Comparison of ENCODE assay signal across 11 cellular contexts in the genomic region with DNA sequence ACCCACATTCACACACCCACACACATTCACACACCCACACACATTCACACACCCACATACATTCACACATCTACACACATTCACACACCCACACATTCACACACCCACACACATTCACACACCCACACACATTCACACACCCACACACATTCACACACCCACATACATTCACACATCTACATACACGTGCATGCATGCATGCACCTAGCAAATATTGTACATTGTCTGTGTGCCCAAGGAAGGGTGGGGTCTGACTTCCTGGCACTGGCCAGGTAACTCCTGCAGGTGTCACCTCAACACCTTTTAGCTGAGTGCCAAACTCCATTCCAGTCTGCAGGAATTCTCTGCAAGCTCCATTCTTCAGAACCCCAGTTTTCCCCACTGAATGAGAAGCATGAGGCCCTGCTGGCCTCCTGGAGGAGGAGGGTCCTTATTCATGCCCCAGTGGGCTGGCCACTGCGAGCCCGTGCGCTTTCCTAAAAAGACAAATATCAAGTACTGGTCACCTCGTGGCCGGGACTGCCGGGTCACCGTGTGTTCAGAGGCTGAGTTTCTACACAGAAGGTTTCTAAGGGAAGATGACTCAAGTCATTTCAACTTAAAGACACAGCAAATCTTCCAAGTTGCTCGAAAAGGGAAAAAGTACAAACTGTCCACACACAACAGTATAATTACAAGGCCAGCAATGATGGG.
A peak's percentile ranks its signal among the peaks of the same experiment; 100 is the strongest.
DNase-seq lines count a peak whose midpoint lies in the region; ATAC-seq, FAIRE-seq and TF ChIP-seq lines count a peak whose summit lies in the region.
"Had no signal": no experiment of that assay in that cellular context is flagged by ENCODE, and none has a peak within 500 bp of the region (broad histone marks: within the 10 kb centered on the region; RNA-seq: fewer than 3 reads in every experiment).

No MANE protein-coding gene starts in this region.

- TF ChIP-seq CTCF in bronchial epithelial cell (IDR thresholded peaks at IDR 0.05; ENCODE audit: insufficient read depth, low read length, severe bottlenecking): peak; percentile 34
- no peak for TF ChIP-seq CTCF in OCI-LY7 (conservative IDR thresholded peaks at IDR 0.05; ENCODE audit: low read length)
- TF ChIP-seq CTCF in GM13976 (IDR thresholded peaks at IDR 0.05; ENCODE audit: borderline replicate concordance, control extremely low read depth, extremely low read depth, insufficient read depth, missing control alignments): no peak

- H3K27ac ChIP-seq in KOPT-K1 (ENCODE audit: low read depth, low read length, poor library complexity, severe bottlenecking) (peak overlapping the region; percentile 74), OCI-LY7 (ENCODE audit: low read depth, low read length, poor library complexity, severe bottlenecking) (no peak overlapping the region)

- in situ Hi-C loops in GM13976 (cut with MboI; ENCODE audit: low sequenced_read_pairs, unreplicated experiment): no loop called here

- H4K20me1 ChIP-seq in OCI-LY7 (ENCODE audit: insufficient read depth, low read length): peaks cover 25% of the 10 kb centered on the region

- no peak overlapping the region for H3K4me2 ChIP-seq in OCI-LY7 (ENCODE audit: low read length)

- peaks cover 1% of the 10 kb centered on the region for H3K27me3 ChIP-seq in bronchial epithelial cell (ENCODE audit: control insufficient read depth, insufficient read depth, low read length)

- intact Hi-C loops in posterior vena cava (cut with DNase I) (no loop called here), OCI-LY7 (cut with micrococcal nuclease; ENCODE audit: unreplicated experiment) (no loop called here)

- POLR2A ChIA-PET in OCI-LY7 (lab: Charles Lee): no interaction called here

- H3K79me2 ChIP-seq in OCI-LY7 (ENCODE audit: insufficient read depth, low read depth, low read length): no peaks in the 10 kb centered on the region

- H3K9me3 ChIP-seq in KOPT-K1 (ENCODE audit: insufficient read depth, low read length, poor library complexity, severe bottlenecking) (no peaks in the 10 kb centered on the region), OCI-LY7 (ENCODE audit: low read length) (no peaks in the 10 kb centered on the region)

- H3K9me2 ChIP-seq in OCI-LY7 (ENCODE audit: insufficient read depth, low read length): no peaks in the 10 kb centered on the region

- no peak for FAIRE-seq in bronchial epithelial cell (lab: Jason Lieb, UNC)

- no peak overlapping the region for H3K4me3 ChIP-seq in bronchial epithelial cell (ENCODE audit: low read depth, low read length)
- no peak overlapping the region for H3K4me3 ChIP-seq in OCI-LY7 (ENCODE audit: low read depth, low read length, poor library complexity, severe bottlenecking)

- peak; percentile 2 for DNase-seq in activated CD4-positive, alpha-beta T cell treated with anti-CD3 and anti-CD28 coated beads for 48 hours
- no peak for DNase-seq in activated CD4-positive, alpha-beta T cell treated with anti-CD3 and anti-CD28 coated beads, Interleukin-2, amount 50 U/mL, for 1 hour
- no peak for DNase-seq in bronchial epithelial cell (ENCODE audit: low read depth)
- DNase-seq in posterior vena cava (ENCODE audit: low spot score): peak; percentile 71
- no peak for DNase-seq in OCI-LY7 (ENCODE audit: low spot score)
- DNase-seq in GM13976 (ENCODE audit: low spot score): no peak
- DNase-seq: activated gamma-delta T cell, NCI-H1048, T1000 had no signal

- H3K4me1 ChIP-seq in OCI-LY7 (ENCODE audit: insufficient read depth, low read length, poor library complexity, severe bottlenecking): peaks cover 31% of the 10 kb centered on the region

- no peak for ATAC-seq in HG02610 (IDR thresholded peaks at IDR 0.05; ENCODE audit: unreplicated experiment)

- no TSS peak for BruUV-seq in OCI-LY7 (replicated peaks; lab: Mats Ljungman, UMichigan)

- CTCF ChIA-PET in OCI-LY7 (lab: Charles Lee; ENCODE audit: unreplicated experiment): no interaction called here

- no peak overlapping the region for H2AFZ ChIP-seq in OCI-LY7 (ENCODE audit: low read length)

- H3K36me3 ChIP-seq in KOPT-K1 (ENCODE audit: insufficient read depth, low read length) (peaks cover 22% of the 10 kb centered on the region), bronchial epithelial cell (ENCODE audit: control insufficient read depth, insufficient read depth, low read length) (no peaks in the 10 kb centered on the region), OCI-LY7 (ENCODE audit: insufficient read depth, low read length) (no peaks in the 10 kb centered on the region)

Comparison
In these comparisons a context has a peak if more than half of its experiments do, and no peak if none do; other contexts are left out.
1. DNase-seq: peak in activated CD4-positive, alpha-beta T cell treated with anti-CD3 and anti-CD28 coated beads for 48 hours (single experiment) and posterior vena cava (single experiment); none in activated CD4-positive, alpha-beta T cell treated with anti-CD3 and anti-CD28 coated beads, Interleukin-2, amount 50 U/mL, for 1 hour (single experiment), bronchial epithelial cell (single experiment), OCI-LY7 (single experiment) and GM13976 (single experiment).